In the genomic region with DNA sequence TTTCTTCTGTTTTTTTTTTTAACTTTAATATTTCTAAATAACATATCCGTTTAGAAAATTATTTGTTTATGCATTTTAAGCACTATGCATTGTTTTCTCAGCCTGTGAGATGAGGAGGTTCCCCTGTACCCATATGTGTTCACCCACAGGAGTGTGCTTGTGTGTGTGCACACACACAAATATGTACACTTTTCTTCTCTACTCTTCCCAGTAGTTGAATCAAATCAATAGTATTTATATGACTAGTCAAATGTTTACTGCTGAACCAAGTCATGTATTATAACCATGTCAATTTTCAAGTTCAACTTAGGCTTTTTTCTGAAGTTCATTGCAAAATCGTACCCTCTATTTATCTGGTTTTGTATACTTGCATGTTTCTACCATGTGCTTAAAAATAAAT, we compare ENCODE assay signal across 18 cellular contexts. TPM values are rescaled to one million over a fixed set of nuclear protein-coding genes. Genes with fewer than 3 reads are reported as not detected.
DNase-seq lines count a peak whose midpoint lies in the region; ATAC-seq, FAIRE-seq and TF ChIP-seq lines count a peak whose summit lies in the region.
"Had no signal": no experiment of that assay in that cellular context is flagged by ENCODE, and none has a peak within 500 bp of the region (broad histone marks: within the 10 kb centered on the region; RNA-seq: fewer than 3 reads in every experiment).

No MANE protein-coding gene starts in this region.

- no peaks in the 10 kb centered on the region for H3K36me3 ChIP-seq in OCI-LY1 (ENCODE audit: insufficient read depth, low read length)
- H3K36me3 ChIP-seq in neuronal stem cell (replicated peaks in 1 of 2; ENCODE audit: control insufficient read depth in 2 of 2, insufficient read depth in 2 of 2, low read length in 2 of 2): no peaks in the 10 kb centered on the region

- peak overlapping the region; percentile 26 for H3K4me3 ChIP-seq in OCI-LY1 (ENCODE audit: low read depth, low read length, poor library complexity, severe bottlenecking)
- H3K4me3 ChIP-seq in neuronal stem cell (ENCODE audit: low read length in 2 of 2): no peak overlapping the region
- H3K4me3 ChIP-seq: HAP-1 had no signal

- no peak overlapping the region for H2BK12ac ChIP-seq in neuronal stem cell (ENCODE audit: low read length)

- H2AK5ac ChIP-seq in neuronal stem cell (ENCODE audit: low read depth, low read length): no peak overlapping the region

- no peak overlapping the region for H3K18ac ChIP-seq in neuronal stem cell (ENCODE audit: low read length)

- peaks cover 36% of the 10 kb centered on the region; the same call in 1 of the 2 replicates for H3K79me2 ChIP-seq in OCI-LY1 (ENCODE audit: insufficient read depth, low read length)

- H2BK15ac ChIP-seq in neuronal stem cell (ENCODE audit: low read length): no peak overlapping the region

- no peak overlapping the region for H2BK120ac ChIP-seq in neuronal stem cell (ENCODE audit: low read depth, low read length)

- no peak for FAIRE-seq in RCC 7860 (lab: Jason Lieb, UNC)

- H3K36me3 Mint-ChIP-seq in chondrocyte (ENCODE audit: low read depth): no peaks in the 10 kb centered on the region

- H4K8ac ChIP-seq in neuronal stem cell (ENCODE audit: low read depth, low read length): no peak overlapping the region

- DNase-seq in neuronal stem cell (ENCODE audit: low spot score) (no peak), RCC 7860 (ENCODE audit: low spot score) (no peak), COLO668 (lab: John Stamatoyannopoulos, UW; ENCODE audit: unreplicated experiment) (no peak), NCI-H526 treated with DMSO at 0.1 percent for 48 hours (lab: John Stamatoyannopoulos, UW) (no peak), chondrocyte (ENCODE audit: low spot score) (no peak)
- DNase-seq: DMS153, Karpas-422, NCI-H1417, NCI-H1930, NCI-H2171 treated with DMSO at 0.1 percent for 48 hours, NCI-H510A, RPMI8226, SW 1271 had no signal

- H4K91ac ChIP-seq in neuronal stem cell (ENCODE audit: low read depth, low read length, poor library complexity): no peak overlapping the region

- H3K9me3 Mint-ChIP-seq in chondrocyte (ENCODE audit: low read depth): peaks cover 2% of the 10 kb centered on the region
- H3K9me3 Mint-ChIP-seq: T-helper 2 cell treated with Interferon-gamma antibody and Interleukin-4, amounts not matched to agents 5 μg/mL and 100 μg/mL, for 36 hours had no signal

- H3K23ac ChIP-seq in neuronal stem cell (ENCODE audit: low read depth, low read length, poor library complexity): no peak overlapping the region

- H3K4me1 Mint-ChIP-seq in chondrocyte (ENCODE audit: low read depth): peaks cover 18% of the 10 kb centered on the region

- H3K79me1 ChIP-seq in neuronal stem cell (ENCODE audit: low read depth, low read length): no peaks in the 10 kb centered on the region

- no CpG with 5 or more reads among the region's 2 CpGs for WGBS in neuronal stem cell (ENCODE audit: extremely low coverage in 2 of 2, insufficient read length in 2 of 2, insufficient replicate concordance in 1 of 2), 2 donors

- no peak overlapping the region for H3K4ac ChIP-seq in neuronal stem cell (ENCODE audit: low read length)

- peak overlapping the region; percentile 65 for H3K27ac ChIP-seq in OCI-LY1 (ENCODE audit: low read depth, low read length, poor library complexity, severe bottlenecking)
- no peak overlapping the region for H3K27ac ChIP-seq in neuronal stem cell (replicated peaks; ENCODE audit: low read length)

- TF ChIP-seq CTCF in OCI-LY1 (IDR thresholded peaks at IDR 0.05; ENCODE audit: low read length): no peak
- TF ChIP-seq CTCF in chondrocyte (IDR thresholded peaks at IDR 0.05): no peak

- ATAC-seq in GM18502 (IDR thresholded peaks at IDR 0.05; ENCODE audit: poor library complexity, unreplicated experiment) (peak; percentile 38), GM18909 (IDR thresholded peaks at IDR 0.05; ENCODE audit: poor library complexity, unreplicated experiment) (peak; percentile 32)

- H3K4me3 Mint-ChIP-seq in chondrocyte (ENCODE audit: unreplicated experiment): no peak overlapping the region
- H3K4me3 Mint-ChIP-seq: T-helper 2 cell treated with Interferon-gamma antibody and Interleukin-4, amounts not matched to agents 5 μg/mL and 100 μg/mL, for 36 hours had no signal

- H3K4me1 ChIP-seq in OCI-LY1 (ENCODE audit: insufficient read depth, low read length, severe bottlenecking) (peaks cover 96% of the 10 kb centered on the region), neuronal stem cell (ENCODE audit: control insufficient read depth in 2 of 2, insufficient read depth in 1 of 2, low read depth in 1 of 2, low read length in 2 of 2) (peaks cover 0 to 2% of the 10 kb centered on the region in 2 donors)

- H3F3A ChIP-seq in OCI-LY1 (ENCODE audit: insufficient read depth, low read length): no peaks in the 10 kb centered on the region; the same call in 1 of the 2 replicates

- H3K4me2 ChIP-seq in OCI-LY1 (ENCODE audit: low read length) (peak overlapping the region; percentile 62), neuronal stem cell (ENCODE audit: insufficient read depth, low read length, poor library complexity, severe bottlenecking) (peak overlapping the region; percentile 11)

- H3K9me3 ChIP-seq in OCI-LY1 (ENCODE audit: low read length) (no peaks in the 10 kb centered on the region), neuronal stem cell (replicated peaks in 1 of 2; ENCODE audit: control insufficient read depth in 2 of 2, insufficient read depth in 1 of 2, low read depth in 1 of 2, low read length in 2 of 2) (no peaks in the 10 kb centered on the region)
- H3K9me3 ChIP-seq: HAP-1 had no signal

- no peak overlapping the region for H2BK5ac ChIP-seq in neuronal stem cell (ENCODE audit: low read length)

- peak overlapping the region; percentile 5; the same call in 1 of the 2 replicates for H2AFZ ChIP-seq in OCI-LY1 (ENCODE audit: low read length)
- no peak overlapping the region for H2AFZ ChIP-seq in neuronal stem cell (ENCODE audit: low read length)

- no peaks in the 10 kb centered on the region for H4K20me1 ChIP-seq in OCI-LY1 (ENCODE audit: insufficient read depth, low read length)

- no peak overlapping the region for H3K14ac ChIP-seq in neuronal stem cell (ENCODE audit: low read length)

- no peaks in the 10 kb centered on the region for H3K27me3 ChIP-seq in OCI-LY1 (ENCODE audit: insufficient read depth, low read length)
- H3K27me3 ChIP-seq in neuronal stem cell (ENCODE audit: control insufficient read depth in 3 of 3, insufficient read depth in 3 of 3, low read depth in 1 of 3, low read length in 3 of 3): no peaks in the 10 kb centered on the region

- no peak overlapping the region for H3K27ac Mint-ChIP-seq in chondrocyte (ENCODE audit: unreplicated experiment)
- H3K27ac Mint-ChIP-seq: T-helper 2 cell treated with Interferon-gamma antibody and Interleukin-4, amounts not matched to agents 5 μg/mL and 100 μg/mL, for 36 hours had no signal

- H3K9ac ChIP-seq in OCI-LY1 (ENCODE audit: low read length): peak overlapping the region; percentile 32
- no peak overlapping the region for H3K9ac ChIP-seq in neuronal stem cell (ENCODE audit: low read depth, low read length, poor library complexity)

- H3K27me3 Mint-ChIP-seq in chondrocyte (ENCODE audit: low read depth): no peaks in the 10 kb centered on the region

- H3K9me2 ChIP-seq in OCI-LY1 (ENCODE audit: low read depth, low read length): no peaks in the 10 kb centered on the region

RNA-seq across cellular contexts. Expression of gene HDAC9, which starts 37.3 kb away (rescaled TPM):
- polyA plus RNA-seq in neuronal stem cell (2013, experiment 1 of 2): 21.9 TPM
- polyA plus RNA-seq in neuronal stem cell (2013, experiment 2 of 2): 21.7 TPM
- 5.0 to 6.1 TPM (median 5.9 TPM) in 3 replicates for total RNA-seq in chondrocyte
